In the genomic region with DNA sequence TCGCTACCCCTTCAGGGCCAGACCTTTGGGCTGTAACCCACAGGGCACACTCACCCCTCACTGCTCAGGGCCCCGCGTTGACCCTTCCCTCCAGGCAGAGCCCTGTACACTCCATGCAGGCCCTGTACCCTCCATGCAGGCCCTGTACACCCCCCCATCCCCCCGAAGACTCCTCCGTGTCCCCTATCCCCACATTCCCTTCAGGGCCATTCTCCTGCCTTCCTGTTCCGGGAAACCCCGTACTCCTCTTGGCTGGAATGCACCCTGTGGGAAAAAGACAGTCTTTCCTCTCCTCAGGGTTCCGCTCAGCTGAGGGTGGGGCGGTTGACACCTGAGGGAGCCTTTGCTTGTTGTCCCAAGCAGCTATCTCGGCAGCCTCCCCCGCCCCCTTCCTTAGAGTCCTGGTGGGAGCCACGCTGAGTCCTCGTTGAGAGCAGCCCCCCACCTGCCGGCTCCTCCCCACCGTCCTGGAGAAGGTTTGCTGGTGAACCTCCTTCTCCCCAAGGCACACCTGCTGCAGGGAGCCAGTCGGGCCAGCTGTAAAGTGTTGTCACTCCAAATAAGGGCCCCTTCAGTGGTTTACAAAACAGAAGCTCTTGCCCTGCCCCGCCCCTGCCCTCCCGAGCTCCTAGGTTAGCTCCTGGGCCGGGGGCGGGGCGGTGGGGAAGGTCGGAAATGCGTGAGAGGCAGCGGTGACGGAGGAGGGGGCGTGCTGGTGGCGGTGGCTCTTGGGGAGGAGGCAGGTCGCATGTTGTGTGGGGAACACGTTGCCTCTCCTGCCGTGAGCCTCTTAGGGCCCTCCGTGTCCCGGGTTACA, we compare ENCODE assay signal across 1 cellular context.
TF ChIP-seq lines count a peak whose summit lies in the region.

No MANE protein-coding gene starts in this region.

TF ChIP-seq in K562, 482 proteins besides CTCF, POLR2A, EP300 and RAD21 (continues in another document):
- TF ChIP-seq TAF9B (IDR thresholded peaks at IDR 0.05; ENCODE audit: partially characterized antibody) (no peak), ZNF140 (CRISPR knock-in tag; IDR thresholded peaks at IDR 0.05) (no peak), MTA1 (IDR thresholded peaks at IDR 0.05; ENCODE audit: borderline replicate concordance) (no peak), MBD2 (IDR thresholded peaks at IDR 0.05; ENCODE audit: borderline replicate concordance, low read depth) (no peak), TCF3 (CRISPR knock-in tag; IDR thresholded peaks at IDR 0.05) (no peak), SIN3A (IDR thresholded peaks at IDR 0.05; ENCODE audit: borderline replicate concordance in 2 of 2, control insufficient read depth in 1 of 2, low read depth in 2 of 2, low read length in 2 of 2) (peak in 1 of 2 experiments; percentile 59; a peak in 1 of 4 replicates), ETV1 (tag; conservative IDR thresholded peaks at IDR 0.05; ENCODE audit: low read depth) (no peak), CREM (IDR thresholded peaks at IDR 0.05; ENCODE audit: low read depth) (peak; percentile 59), ZNF212 (CRISPR knock-in tag; IDR thresholded peaks at IDR 0.05) (no peak), ATF7 (IDR thresholded peaks at IDR 0.05) (no peak), PRDM10 (IDR thresholded peaks at IDR 0.05; ENCODE audit: partially characterized antibody) (no peak), MEF2D (tag; conservative IDR thresholded peaks at IDR 0.05; ENCODE audit: low read depth) (no peak), ZNF282 (CRISPR knock-in tag; IDR thresholded peaks at IDR 0.05) (0 out of 2 replicates have a peak, but pooled peaks have one; percentile 15), GTF2E2 (tag; IDR thresholded peaks at IDR 0.05) (no peak), PRMT5 (CRISPR knock-in tag; IDR thresholded peaks at IDR 0.05) (no peak), PHF20 (IDR thresholded peaks at IDR 0.05; ENCODE audit: partially characterized antibody) (no peak), TAL1 (IDR thresholded peaks at IDR 0.05) (no peak), NFIC (IDR thresholded peaks at IDR 0.05) (no peak), HNRNPL (IDR thresholded peaks at IDR 0.05; ENCODE audit: low read depth, low read length) (no peak), CBX5 (IDR thresholded peaks at IDR 0.05; ENCODE audit: borderline replicate concordance, low read depth) (no peak), BCL6 (CRISPR knock-in tag; IDR thresholded peaks at IDR 0.05) (no peak), FOXA3 (CRISPR knock-in tag; conservative IDR thresholded peaks at IDR 0.05 in 1 of 2, IDR thresholded peaks at IDR 0.05 in 1 of 2) (no peak), YBX1 (IDR thresholded peaks at IDR 0.05) (no peak)
- TF ChIP-seq, protein P1, sequence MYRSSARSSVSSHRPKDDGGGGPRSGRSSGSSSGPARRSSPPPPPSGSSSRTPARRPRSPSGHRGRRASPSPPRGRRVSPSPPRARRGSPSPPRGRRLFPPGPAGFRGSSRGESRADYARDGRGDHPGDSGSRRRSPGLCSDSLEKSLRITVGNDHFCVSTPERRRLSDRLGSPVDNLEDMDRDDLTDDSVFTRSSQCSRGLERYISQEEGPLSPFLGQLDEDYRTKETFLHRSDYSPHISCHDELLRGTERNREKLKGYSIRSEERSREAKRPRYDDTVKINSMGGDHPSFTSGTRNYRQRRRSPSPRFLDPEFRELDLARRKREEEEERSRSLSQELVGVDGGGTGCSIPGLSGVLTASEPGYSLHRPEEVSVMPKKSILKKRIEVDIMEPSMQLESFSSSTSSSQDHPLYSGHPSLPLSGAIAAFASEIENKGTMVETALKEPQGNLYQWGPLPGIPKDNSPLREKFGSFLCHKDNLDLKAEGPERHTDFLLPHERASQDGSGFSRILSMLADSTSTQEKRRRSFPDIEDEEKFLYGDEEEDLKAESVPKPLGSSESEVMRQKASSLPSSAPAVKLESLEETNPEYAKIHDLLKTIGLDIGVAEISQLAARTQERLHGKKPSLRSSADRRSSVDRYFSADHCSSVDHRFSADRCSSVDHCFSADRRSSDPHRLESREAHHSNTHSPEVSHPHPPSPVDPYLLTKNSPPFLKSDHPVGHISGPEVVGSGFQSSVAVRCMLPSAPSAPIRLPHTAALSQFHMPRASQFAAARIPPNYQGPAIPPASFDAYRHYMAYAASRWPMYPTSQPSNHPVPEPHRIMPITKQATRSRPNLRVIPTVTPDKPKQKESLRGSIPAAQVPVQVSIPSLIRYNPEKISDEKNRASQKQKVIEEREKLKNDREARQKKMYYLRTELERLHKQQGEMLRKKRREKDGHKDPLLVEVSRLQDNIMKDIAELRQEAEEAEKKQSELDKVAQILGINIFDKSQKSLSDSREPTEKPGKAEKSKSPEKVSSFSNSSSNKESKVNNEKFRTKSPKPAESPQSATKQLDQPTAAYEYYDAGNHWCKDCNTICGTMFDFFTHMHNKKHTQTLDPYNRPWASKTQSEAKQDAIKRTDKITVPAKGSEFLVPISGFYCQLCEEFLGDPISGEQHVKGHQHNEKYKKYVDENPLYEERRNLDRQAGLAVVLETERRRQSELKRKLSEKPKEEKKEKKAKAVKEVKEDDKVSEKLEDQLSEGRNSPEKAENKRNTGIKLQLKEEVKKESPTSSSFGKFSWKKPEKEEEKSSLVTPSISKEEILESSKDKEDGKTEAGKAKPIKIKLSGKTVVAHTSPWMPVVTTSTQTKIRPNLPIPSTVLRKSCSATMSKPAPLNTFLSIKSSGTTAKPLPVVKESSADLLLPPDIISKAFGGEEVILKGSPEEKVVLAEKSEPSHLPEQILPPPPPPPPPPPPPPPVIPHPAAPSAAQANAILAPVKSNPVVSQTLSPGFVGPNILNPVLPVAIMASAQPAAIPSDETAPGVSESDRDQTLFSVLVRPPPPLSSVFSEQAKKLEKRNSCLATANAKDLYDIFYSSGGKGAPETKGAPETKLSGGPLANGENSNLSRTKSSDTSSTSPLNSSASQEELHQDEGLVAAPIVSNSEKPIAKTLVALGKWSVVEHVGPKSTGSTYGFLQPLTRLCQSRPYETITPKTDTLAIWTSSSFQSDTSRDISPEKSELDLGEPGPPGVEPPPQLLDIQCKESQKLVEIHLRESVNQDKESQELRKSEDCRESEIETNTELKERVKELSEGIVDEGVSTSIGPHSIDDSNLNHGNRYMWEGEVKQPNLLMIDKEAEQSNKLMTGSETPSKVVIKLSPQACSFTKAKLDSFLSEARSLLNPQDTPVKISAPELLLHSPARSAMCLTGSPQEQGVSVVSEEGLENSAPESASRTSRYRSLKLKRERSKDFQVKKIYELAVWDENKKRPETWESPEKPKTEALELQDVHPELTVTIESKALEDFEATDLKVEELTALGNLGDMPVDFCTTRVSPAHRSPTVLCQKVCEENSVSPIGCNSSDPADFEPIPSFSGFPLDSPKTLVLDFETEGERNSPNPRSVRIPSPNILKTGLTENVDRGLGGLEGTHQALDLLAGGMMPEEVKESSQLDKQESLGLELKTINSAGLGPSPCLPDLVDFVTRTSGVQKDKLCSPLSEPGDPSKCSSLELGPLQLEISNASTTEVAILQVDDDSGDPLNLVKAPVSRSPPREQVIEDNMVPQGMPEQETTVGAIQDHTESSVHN (IDR thresholded peaks at IDR 0.05; ENCODE audit: borderline replicate concordance in 1 of 2, low read depth in 1 of 2): no peak
- TF ChIP-seq, protein P2, sequence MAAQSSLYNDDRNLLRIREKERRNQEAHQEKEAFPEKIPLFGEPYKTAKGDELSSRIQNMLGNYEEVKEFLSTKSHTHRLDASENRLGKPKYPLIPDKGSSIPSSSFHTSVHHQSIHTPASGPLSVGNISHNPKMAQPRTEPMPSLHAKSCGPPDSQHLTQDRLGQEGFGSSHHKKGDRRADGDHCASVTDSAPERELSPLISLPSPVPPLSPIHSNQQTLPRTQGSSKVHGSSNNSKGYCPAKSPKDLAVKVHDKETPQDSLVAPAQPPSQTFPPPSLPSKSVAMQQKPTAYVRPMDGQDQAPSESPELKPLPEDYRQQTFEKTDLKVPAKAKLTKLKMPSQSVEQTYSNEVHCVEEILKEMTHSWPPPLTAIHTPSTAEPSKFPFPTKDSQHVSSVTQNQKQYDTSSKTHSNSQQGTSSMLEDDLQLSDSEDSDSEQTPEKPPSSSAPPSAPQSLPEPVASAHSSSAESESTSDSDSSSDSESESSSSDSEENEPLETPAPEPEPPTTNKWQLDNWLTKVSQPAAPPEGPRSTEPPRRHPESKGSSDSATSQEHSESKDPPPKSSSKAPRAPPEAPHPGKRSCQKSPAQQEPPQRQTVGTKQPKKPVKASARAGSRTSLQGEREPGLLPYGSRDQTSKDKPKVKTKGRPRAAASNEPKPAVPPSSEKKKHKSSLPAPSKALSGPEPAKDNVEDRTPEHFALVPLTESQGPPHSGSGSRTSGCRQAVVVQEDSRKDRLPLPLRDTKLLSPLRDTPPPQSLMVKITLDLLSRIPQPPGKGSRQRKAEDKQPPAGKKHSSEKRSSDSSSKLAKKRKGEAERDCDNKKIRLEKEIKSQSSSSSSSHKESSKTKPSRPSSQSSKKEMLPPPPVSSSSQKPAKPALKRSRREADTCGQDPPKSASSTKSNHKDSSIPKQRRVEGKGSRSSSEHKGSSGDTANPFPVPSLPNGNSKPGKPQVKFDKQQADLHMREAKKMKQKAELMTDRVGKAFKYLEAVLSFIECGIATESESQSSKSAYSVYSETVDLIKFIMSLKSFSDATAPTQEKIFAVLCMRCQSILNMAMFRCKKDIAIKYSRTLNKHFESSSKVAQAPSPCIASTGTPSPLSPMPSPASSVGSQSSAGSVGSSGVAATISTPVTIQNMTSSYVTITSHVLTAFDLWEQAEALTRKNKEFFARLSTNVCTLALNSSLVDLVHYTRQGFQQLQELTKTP (IDR thresholded peaks at IDR 0.05; ENCODE audit: low read depth in 1 of 2, partially characterized antibody in 2 of 2): no peak
- TF ChIP-seq, protein P3, sequence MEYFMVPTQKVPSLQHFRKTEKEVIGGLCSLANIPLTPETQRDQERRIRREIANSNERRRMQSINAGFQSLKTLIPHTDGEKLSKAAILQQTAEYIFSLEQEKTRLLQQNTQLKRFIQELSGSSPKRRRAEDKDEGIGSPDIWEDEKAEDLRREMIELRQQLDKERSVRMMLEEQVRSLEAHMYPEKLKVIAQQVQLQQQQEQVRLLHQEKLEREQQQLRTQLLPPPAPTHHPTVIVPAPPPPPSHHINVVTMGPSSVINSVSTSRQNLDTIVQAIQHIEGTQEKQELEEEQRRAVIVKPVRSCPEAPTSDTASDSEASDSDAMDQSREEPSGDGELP (CRISPR knock-in tag; IDR thresholded peaks at IDR 0.05; ENCODE audit: borderline replicate concordance): peak; percentile 50; the same call in 1 of the 2 replicates
- TF ChIP-seq, protein P4, sequence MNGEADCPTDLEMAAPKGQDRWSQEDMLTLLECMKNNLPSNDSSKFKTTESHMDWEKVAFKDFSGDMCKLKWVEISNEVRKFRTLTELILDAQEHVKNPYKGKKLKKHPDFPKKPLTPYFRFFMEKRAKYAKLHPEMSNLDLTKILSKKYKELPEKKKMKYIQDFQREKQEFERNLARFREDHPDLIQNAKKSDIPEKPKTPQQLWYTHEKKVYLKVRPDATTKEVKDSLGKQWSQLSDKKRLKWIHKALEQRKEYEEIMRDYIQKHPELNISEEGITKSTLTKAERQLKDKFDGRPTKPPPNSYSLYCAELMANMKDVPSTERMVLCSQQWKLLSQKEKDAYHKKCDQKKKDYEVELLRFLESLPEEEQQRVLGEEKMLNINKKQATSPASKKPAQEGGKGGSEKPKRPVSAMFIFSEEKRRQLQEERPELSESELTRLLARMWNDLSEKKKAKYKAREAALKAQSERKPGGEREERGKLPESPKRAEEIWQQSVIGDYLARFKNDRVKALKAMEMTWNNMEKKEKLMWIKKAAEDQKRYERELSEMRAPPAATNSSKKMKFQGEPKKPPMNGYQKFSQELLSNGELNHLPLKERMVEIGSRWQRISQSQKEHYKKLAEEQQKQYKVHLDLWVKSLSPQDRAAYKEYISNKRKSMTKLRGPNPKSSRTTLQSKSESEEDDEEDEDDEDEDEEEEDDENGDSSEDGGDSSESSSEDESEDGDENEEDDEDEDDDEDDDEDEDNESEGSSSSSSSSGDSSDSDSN (IDR thresholded peaks at IDR 0.05; ENCODE audit: borderline replicate concordance in 1 of 2, low read depth in 2 of 2, low read length in 2 of 2): no peak
- TF ChIP-seq, protein P5, sequence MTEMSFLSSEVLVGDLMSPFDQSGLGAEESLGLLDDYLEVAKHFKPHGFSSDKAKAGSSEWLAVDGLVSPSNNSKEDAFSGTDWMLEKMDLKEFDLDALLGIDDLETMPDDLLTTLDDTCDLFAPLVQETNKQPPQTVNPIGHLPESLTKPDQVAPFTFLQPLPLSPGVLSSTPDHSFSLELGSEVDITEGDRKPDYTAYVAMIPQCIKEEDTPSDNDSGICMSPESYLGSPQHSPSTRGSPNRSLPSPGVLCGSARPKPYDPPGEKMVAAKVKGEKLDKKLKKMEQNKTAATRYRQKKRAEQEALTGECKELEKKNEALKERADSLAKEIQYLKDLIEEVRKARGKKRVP (CRISPR knock-in tag; IDR thresholded peaks at IDR 0.05): no peak
- TF ChIP-seq, protein P6, sequence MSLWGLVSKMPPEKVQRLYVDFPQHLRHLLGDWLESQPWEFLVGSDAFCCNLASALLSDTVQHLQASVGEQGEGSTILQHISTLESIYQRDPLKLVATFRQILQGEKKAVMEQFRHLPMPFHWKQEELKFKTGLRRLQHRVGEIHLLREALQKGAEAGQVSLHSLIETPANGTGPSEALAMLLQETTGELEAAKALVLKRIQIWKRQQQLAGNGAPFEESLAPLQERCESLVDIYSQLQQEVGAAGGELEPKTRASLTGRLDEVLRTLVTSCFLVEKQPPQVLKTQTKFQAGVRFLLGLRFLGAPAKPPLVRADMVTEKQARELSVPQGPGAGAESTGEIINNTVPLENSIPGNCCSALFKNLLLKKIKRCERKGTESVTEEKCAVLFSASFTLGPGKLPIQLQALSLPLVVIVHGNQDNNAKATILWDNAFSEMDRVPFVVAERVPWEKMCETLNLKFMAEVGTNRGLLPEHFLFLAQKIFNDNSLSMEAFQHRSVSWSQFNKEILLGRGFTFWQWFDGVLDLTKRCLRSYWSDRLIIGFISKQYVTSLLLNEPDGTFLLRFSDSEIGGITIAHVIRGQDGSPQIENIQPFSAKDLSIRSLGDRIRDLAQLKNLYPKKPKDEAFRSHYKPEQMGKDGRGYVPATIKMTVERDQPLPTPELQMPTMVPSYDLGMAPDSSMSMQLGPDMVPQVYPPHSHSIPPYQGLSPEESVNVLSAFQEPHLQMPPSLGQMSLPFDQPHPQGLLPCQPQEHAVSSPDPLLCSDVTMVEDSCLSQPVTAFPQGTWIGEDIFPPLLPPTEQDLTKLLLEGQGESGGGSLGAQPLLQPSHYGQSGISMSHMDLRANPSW (CRISPR knock-in tag; IDR thresholded peaks at IDR 0.05): no peak
